In genomic region chr18:48547456-48548403, GRCh38 we compare ENCODE assay signal across 9 cellular contexts. TPM values are rescaled to one million over a fixed set of nuclear protein-coding genes. Genes with fewer than 3 reads are reported as not detected.
DNase-seq lines count a peak whose midpoint lies in the region; ATAC-seq, FAIRE-seq and TF ChIP-seq lines count a peak whose summit lies in the region.
"Had no signal": no experiment of that assay in that cellular context is flagged by ENCODE, and none has a peak within 500 bp of the region (broad histone marks: within the 10 kb centered on the region; RNA-seq: fewer than 3 reads in every experiment).

No MANE protein-coding gene starts in this region.

- TF ChIP-seq POLR2A in ovary (IDR thresholded peaks at IDR 0.05): no peak

- intact Hi-C loops in tibial artery (cut with DNase I; ENCODE audit: low total_unique reads) (loop anchor here (5.0 kb wide), 1 partner anchor 45 kb away; no protein-coding TSS in a partner anchor), ovary (cut with DNase I) (no loop called here)
- intact Hi-C loops in activated CD4-positive, alpha-beta memory T cell treated with anti-CD3 and anti-CD28 coated beads for 36 hours (cut with micrococcal nuclease): no loop called here

- H3K36me3 ChIP-seq in brain microvascular endothelial cell (replicated peaks) (no peaks in the 10 kb centered on the region), tibial artery (peaks cover 0 to 3% (median 0%) of the 10 kb centered on the region in 3 donors), ovary (no peaks in the 10 kb centered on the region)

- WGBS in ovary, 3 donors: 61 to 62% (median 61%) methylated on average over 13 of the region's 13 CpGs

- H3K27ac ChIP-seq in brain microvascular endothelial cell: peak overlapping the region; percentile 50
- peak overlapping the region; percentile 73 to 78 for H3K27ac ChIP-seq in tibial artery
- no peak overlapping the region for H3K27ac ChIP-seq in ovary

- CTCF ChIA-PET in activated CD4-positive, alpha-beta memory T cell treated with anti-CD3 and anti-CD28 coated beads for 36 hours (lab: Charles Lee): no interaction called here

- no peaks in the 10 kb centered on the region for H3K9me3 Mint-ChIP-seq in activated CD4-positive, alpha-beta memory T cell treated with anti-CD3 and anti-CD28 coated beads for 36 hours

- no peak for TF ChIP-seq EP300 in ovary (IDR thresholded peaks at IDR 0.05)

- H3K36me3 Mint-ChIP-seq in activated CD4-positive, alpha-beta memory T cell treated with anti-CD3 and anti-CD28 coated beads for 36 hours: no peaks in the 10 kb centered on the region

- TF ChIP-seq CTCF in brain microvascular endothelial cell (IDR thresholded peaks at IDR 0.05; ENCODE audit: low read depth, low read length, missing control alignments): no peak
- no peak for TF ChIP-seq CTCF in tibial artery (IDR thresholded peaks at IDR 0.05)
- TF ChIP-seq CTCF in ovary (IDR thresholded peaks at IDR 0.05): no peak

- FAIRE-seq in HTR-8/SVneo (lab: Jason Lieb, UNC): peak; percentile 33

- H3K4me1 ChIP-seq in tibial artery: peaks cover 11 to 87% (median 60%) of the 10 kb centered on the region in 4 donors
- peaks cover 34% of the 10 kb centered on the region for H3K4me1 ChIP-seq in ovary (ENCODE audit: insufficient read depth)

- H3K9me3 ChIP-seq in tibial artery (no peaks in the 10 kb centered on the region), ovary (no peaks in the 10 kb centered on the region)

- H3K4me3 Mint-ChIP-seq in activated CD4-positive, alpha-beta memory T cell treated with anti-CD3 and anti-CD28 coated beads for 36 hours: no peak overlapping the region

- peaks cover 4% of the 10 kb centered on the region for H3K4me1 Mint-ChIP-seq in activated CD4-positive, alpha-beta memory T cell treated with anti-CD3 and anti-CD28 coated beads for 36 hours (ENCODE audit: low read depth)

- POLR2A ChIA-PET in activated CD4-positive, alpha-beta memory T cell treated with anti-CD3 and anti-CD28 coated beads for 36 hours (lab: Charles Lee): no interaction called here

- in situ Hi-C loops in brain microvascular endothelial cell (cut with HindIII; ENCODE audit: low pct_ligation_motif_present, low sequenced_read_pairs): no loop called here

- H3K27me3 Mint-ChIP-seq in activated CD4-positive, alpha-beta memory T cell treated with anti-CD3 and anti-CD28 coated beads for 36 hours: peaks cover 3% of the 10 kb centered on the region

- no peak for ATAC-seq in HG03175 (IDR thresholded peaks at IDR 0.05; ENCODE audit: unreplicated experiment)

- H3K27me3 ChIP-seq in brain microvascular endothelial cell (replicated peaks) (no peaks in the 10 kb centered on the region), tibial artery (no peaks in the 10 kb centered on the region), ovary (no peaks in the 10 kb centered on the region)

- peak; percentile 62 for DNase-seq in HTR-8/SVneo (ENCODE audit: insufficient read length, low spot score)
- DNase-seq in brain microvascular endothelial cell: peak; percentile 86
- DNase-seq in iris pigment epithelial cell (ENCODE audit: low read depth): peak; percentile 91
- DNase-seq in tibial artery: peak; percentile 61 to 82
- no peak for DNase-seq in ovary
- no peak for DNase-seq in KG1 (lab: John Stamatoyannopoulos, UW)
- no peak for DNase-seq in activated CD4-positive, alpha-beta memory T cell treated with anti-CD3 and anti-CD28 coated beads for 36 hours
- DNase-seq: NCI-H2081 had no signal

- no peak overlapping the region for H3K4me3 ChIP-seq in brain microvascular endothelial cell (ENCODE audit: low read depth, low read length)
- H3K4me3 ChIP-seq in tibial artery: no peak overlapping the region
- no peak overlapping the region for H3K4me3 ChIP-seq in ovary

- H3K27ac Mint-ChIP-seq in activated CD4-positive, alpha-beta memory T cell treated with anti-CD3 and anti-CD28 coated beads for 36 hours: no peak overlapping the region

RNA-seq across cellular contexts. Expression of gene CTIF, which starts 8.9 kb away (rescaled TPM):
- total RNA-seq in ovary: 10 to 100 TPM; 26.8 to 94.1 (median 82.3) TPM
- 10 to 100 TPM; 18.5 to 43.1 TPM for polyA plus RNA-seq in ovary
- total RNA-seq in activated CD4-positive, alpha-beta memory T cell treated with anti-CD3 and anti-CD28 coated beads for 36 hours: 1 to 10 TPM; 4.6 to 5.8 TPM

Comparison
In these comparisons a context has a peak if more than half of its experiments do, and no peak if none do; other contexts are left out.
1. DNase-seq: peak in HTR-8/SVneo (single experiment), brain microvascular endothelial cell (single experiment), iris pigment epithelial cell (single experiment) and tibial artery (2 of 2); none in ovary (0 of 5), KG1 (single experiment) and activated CD4-positive, alpha-beta memory T cell treated with anti-CD3 and anti-CD28 coated beads for 36 hours (single experiment).
2. H3K27ac ChIP-seq: peak in brain microvascular endothelial cell (single experiment) and tibial artery (2 of 2); none in ovary (0 of 2).
3. RNA of gene CTIF, which starts 8.9 kb away (total RNA-seq): 26.8 to 94.1 TPM in ovary; 4.6 to 5.8 TPM in activated CD4-positive, alpha-beta memory T cell treated with anti-CD3 and anti-CD28 coated beads for 36 hours; every median in the first group is over 4 times any median in the second.